13 cellular contexts compared by ENCODE assay signal in the genomic region with DNA sequence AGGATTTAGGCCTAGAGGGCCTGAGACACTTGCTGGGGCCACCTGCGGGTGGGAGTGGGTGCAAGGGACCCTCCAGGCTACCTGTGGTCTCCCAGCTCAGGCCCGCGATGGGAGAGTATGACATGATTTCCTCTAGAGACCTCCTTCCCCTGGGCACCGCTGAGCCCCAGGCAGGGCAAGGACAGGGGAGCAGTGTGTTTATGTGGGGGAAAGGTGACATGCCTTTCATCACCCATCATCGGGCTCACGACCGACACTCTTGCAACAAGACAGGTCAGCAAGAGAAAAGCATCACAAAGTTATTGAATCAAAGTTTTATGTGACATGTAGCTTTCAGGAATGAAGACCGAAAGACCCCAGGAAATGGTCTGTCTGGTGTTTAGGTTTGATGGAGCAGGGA. TPM values are rescaled to one million over a fixed set of nuclear protein-coding genes. Genes with fewer than 3 reads are reported as not detected.
A peak's percentile ranks its signal among the peaks of the same experiment; 100 is the strongest.
DNase-seq lines count a peak whose midpoint lies in the region; ATAC-seq and TF ChIP-seq lines count a peak whose summit lies in the region.
"Had no signal": no experiment of that assay in that cellular context is flagged by ENCODE, and none has a peak within 500 bp of the region (broad histone marks: within the 10 kb centered on the region; RNA-seq: fewer than 3 reads in every experiment).

No MANE protein-coding gene starts in this region.

- in situ Hi-C loops in transverse colon (cut with MboI; ENCODE audit: low pct_ligation_motif_present in 1 of 4, low pct_unique_long_range_greater_than_20kb in 1 of 4, low sequenced_read_pairs in 3 of 4), result no loop called here

- intact Hi-C loops in left colon (cut with DNase I, micrococcal nuclease), result no loop called here
- intact Hi-C loops in transverse colon (cut with DNase I; ENCODE audit: low total_unique reads), result no loop called here

- no peak for TF ChIP-seq EP300 in transverse colon (IDR thresholded peaks at IDR 0.05; ENCODE audit: low read depth)

- peaks cover 73% of the 10 kb centered on the region for H3K4me1 Mint-ChIP-seq in activated T-cell treated with anti-CD3 and anti-CD28 coated beads, Interleukin-2, amount 50 U/mL, for 4 hours (ENCODE audit: low read depth)
- H3K4me1 Mint-ChIP-seq in activated T-helper 17 cell treated with anti-CD3 and anti-CD28 coated beads, Interleukin-2, amount 50 U/mL, for 72 hours, result peaks cover 44% of the 10 kb centered on the region

- no peak for TF ChIP-seq POLR2A in transverse colon (IDR thresholded peaks at IDR 0.05)

- H3K27ac Mint-ChIP-seq in activated T-helper 17 cell treated with anti-CD3 and anti-CD28 coated beads, Interleukin-2, amount 50 U/mL, for 72 hours, result peak overlapping the region; percentile 89

- no peak for ATAC-seq in activated T-cell treated with anti-CD3 and anti-CD28 coated beads, Interleukin-2, amount 50 U/mL, for 4 hours
- no peak for ATAC-seq in activated T-helper 17 cell treated with anti-CD3 and anti-CD28 coated beads, Interleukin-2, amount 50 U/mL, for 72 hours (replicated peaks)
- ATAC-seq in left colon, result peak; percentile 43
- ATAC-seq in GM19463 (IDR thresholded peaks at IDR 0.05; ENCODE audit: unreplicated experiment), result no peak
- ATAC-seq: esophagus mucosa, sciatic nerve had no signal

- DNase-seq in activated T-cell treated with anti-CD3 and anti-CD28 coated beads, Interleukin-2, amount 50 U/mL, for 4 hours, result no peak
- no peak for DNase-seq in activated T-cell treated with anti-CD3 and anti-CD28 coated beads, Interleukin-2, amount 50 U/mL, for 48 hours
- peak in 1 of 2 donors; percentile 26 for DNase-seq in left colon
- DNase-seq in transverse colon, result no peak
- DNase-seq in putamen (ENCODE audit: low spot score), result no peak
- DNase-seq in cerebellar nuclear complex (lab: John Stamatoyannopoulos, UW), result no peak
- DNase-seq: adrenal gland, NCI-H748 treated with DMSO at 0.1 percent for 48 hours had no signal

- no peak overlapping the region for H3K4me3 ChIP-seq in transverse colon
- H3K4me3 ChIP-seq: adrenal gland, MG63 had no signal

- peak overlapping the region; percentile 76 to 85 (median 80) for H3K27ac ChIP-seq in transverse colon

- H3K4me3 Mint-ChIP-seq in activated T-cell treated with anti-CD3 and anti-CD28 coated beads, Interleukin-2, amount 50 U/mL, for 4 hours, result peak overlapping the region; percentile 47
- peak overlapping the region; percentile 71 for H3K4me3 Mint-ChIP-seq in activated T-helper 17 cell treated with anti-CD3 and anti-CD28 coated beads, Interleukin-2, amount 50 U/mL, for 72 hours

- H3K36me3 Mint-ChIP-seq in activated T-cell treated with anti-CD3 and anti-CD28 coated beads, Interleukin-2, amount 50 U/mL, for 4 hours (ENCODE audit: insufficient read depth), result peaks cover 12% of the 10 kb centered on the region
- H3K36me3 Mint-ChIP-seq in activated T-helper 17 cell treated with anti-CD3 and anti-CD28 coated beads, Interleukin-2, amount 50 U/mL, for 72 hours (ENCODE audit: low read depth), result peaks cover 44% of the 10 kb centered on the region

- H3K9me3 Mint-ChIP-seq in activated T-cell treated with anti-CD3 and anti-CD28 coated beads, Interleukin-2, amount 50 U/mL, for 4 hours, result no peaks in the 10 kb centered on the region
- no peaks in the 10 kb centered on the region for H3K9me3 Mint-ChIP-seq in activated T-helper 17 cell treated with anti-CD3 and anti-CD28 coated beads, Interleukin-2, amount 50 U/mL, for 72 hours

- WGBS in transverse colon (ENCODE audit: low coverage in 1 of 2), 2 donors, result 55 to 100% methylated on average over 1 to 8 of the region's 8 CpGs

- peaks cover 41 to 66% (median 56%) of the 10 kb centered on the region in 4 donors for H3K4me1 ChIP-seq in transverse colon

- TF ChIP-seq CTCF in transverse colon (IDR thresholded peaks at IDR 0.05), result no peak

- H3K27me3 ChIP-seq in transverse colon, result no peaks in the 10 kb centered on the region
- H3K27me3 ChIP-seq: adrenal gland, MG63 had no signal

- no peaks in the 10 kb centered on the region for H3K9me3 ChIP-seq in transverse colon
- H3K9me3 ChIP-seq: adrenal gland, MG63 had no signal

- H3K27me3 Mint-ChIP-seq in activated T-cell treated with anti-CD3 and anti-CD28 coated beads, Interleukin-2, amount 50 U/mL, for 4 hours (ENCODE audit: low read depth), result no peaks in the 10 kb centered on the region
- no peaks in the 10 kb centered on the region for H3K27me3 Mint-ChIP-seq in activated T-helper 17 cell treated with anti-CD3 and anti-CD28 coated beads, Interleukin-2, amount 50 U/mL, for 72 hours

- H3K36me3 ChIP-seq in transverse colon, result peaks cover 0 to 4% (median 0%) of the 10 kb centered on the region in 4 donors

RNA-seq across cellular contexts. Expression of a gene that starts 19.9 kb away (rescaled TPM):
- 10 to 100 TPM; 32.7 to 37.8 (median 35.9) TPM for total RNA-seq in activated T-cell treated with anti-CD3 and anti-CD28 coated beads, Interleukin-2, amount 50 U/mL, for 4 hours
- 10 to 100 TPM in 1 of 2 donors, 1 to 10 TPM in 1; 8.5 to 12.1 TPM for total RNA-seq in activated T-helper 17 cell treated with anti-CD3 and anti-CD28 coated beads, Interleukin-2, amount 50 U/mL, for 72 hours
- 10 to 100 TPM; 22.9 to 27.1 TPM for total RNA-seq in left colon
- total RNA-seq in transverse colon, result 10 to 100 TPM; 22.3 to 99.1 (median 43.6) TPM

RNA-seq across cellular contexts. Expression of a gene that starts 56.8 kb away (rescaled TPM):
- 1 to 10 TPM; 1.3 to 3.3 (median 1.8) TPM for total RNA-seq in activated T-cell treated with anti-CD3 and anti-CD28 coated beads, Interleukin-2, amount 50 U/mL, for 4 hours
- total RNA-seq in activated T-helper 17 cell treated with anti-CD3 and anti-CD28 coated beads, Interleukin-2, amount 50 U/mL, for 72 hours, result 1 to 10 TPM; 1.1 to 1.2 TPM
- total RNA-seq in left colon, result 10 to 100 TPM; 27.9 to 39.1 TPM
- total RNA-seq in transverse colon, result 10 to 100 TPM; 22.4 to 34.8 (median 28.1) TPM

Comparison
In these comparisons a context has a peak if more than half of its experiments do, and no peak if none do; other contexts are left out.
1. RNA of a gene that starts 56.8 kb away (total RNA-seq): 27.9 to 39.1 TPM in left colon and 22.4 to 34.8 TPM in transverse colon; 1.3 to 3.3 TPM in activated T-cell treated with anti-CD3 and anti-CD28 coated beads, Interleukin-2, amount 50 U/mL, for 4 hours and 1.1 to 1.2 TPM in activated T-helper 17 cell treated with anti-CD3 and anti-CD28 coated beads, Interleukin-2, amount 50 U/mL, for 72 hours; every median in the first group is over 4 times any median in the second.